ENCODE assay signal across 7 cellular contexts in the genomic region with DNA sequence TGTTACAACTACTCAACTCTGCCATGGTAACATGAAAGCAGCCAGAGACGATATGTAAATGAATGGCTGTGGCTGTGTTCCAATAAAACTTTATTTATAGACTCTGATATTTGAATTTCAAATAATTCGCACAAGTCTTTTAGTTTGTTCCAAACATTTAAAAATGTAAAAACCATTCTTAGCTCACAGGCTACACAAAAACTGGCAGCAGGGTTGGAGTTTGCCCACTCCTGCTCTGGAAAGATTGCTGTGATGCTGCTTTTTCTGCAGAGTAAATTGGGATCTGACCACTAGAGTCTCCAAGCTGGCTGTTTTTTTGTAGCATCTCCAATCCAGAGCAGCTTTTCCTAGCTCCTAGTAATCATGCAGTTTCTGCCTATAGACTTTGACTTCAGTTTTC.
"Had no signal": no experiment of that assay in that cellular context is flagged by ENCODE, and none has a peak within 500 bp of the region (broad histone marks: within the 10 kb centered on the region; RNA-seq: fewer than 3 reads in every experiment).

No MANE protein-coding gene starts in this region.

- ATAC-seq: K562 had no signal

- H3K4me3 ChIP-seq: GM23248, K562 had no signal

- DNase-seq: GM23248, GOT3, H9, HCEC 1CT, IMR-90, KG1 had no signal

- H3K27ac ChIP-seq: GM23248 had no signal
